ENCODE assay signal across 8 cellular contexts in the genomic region with DNA sequence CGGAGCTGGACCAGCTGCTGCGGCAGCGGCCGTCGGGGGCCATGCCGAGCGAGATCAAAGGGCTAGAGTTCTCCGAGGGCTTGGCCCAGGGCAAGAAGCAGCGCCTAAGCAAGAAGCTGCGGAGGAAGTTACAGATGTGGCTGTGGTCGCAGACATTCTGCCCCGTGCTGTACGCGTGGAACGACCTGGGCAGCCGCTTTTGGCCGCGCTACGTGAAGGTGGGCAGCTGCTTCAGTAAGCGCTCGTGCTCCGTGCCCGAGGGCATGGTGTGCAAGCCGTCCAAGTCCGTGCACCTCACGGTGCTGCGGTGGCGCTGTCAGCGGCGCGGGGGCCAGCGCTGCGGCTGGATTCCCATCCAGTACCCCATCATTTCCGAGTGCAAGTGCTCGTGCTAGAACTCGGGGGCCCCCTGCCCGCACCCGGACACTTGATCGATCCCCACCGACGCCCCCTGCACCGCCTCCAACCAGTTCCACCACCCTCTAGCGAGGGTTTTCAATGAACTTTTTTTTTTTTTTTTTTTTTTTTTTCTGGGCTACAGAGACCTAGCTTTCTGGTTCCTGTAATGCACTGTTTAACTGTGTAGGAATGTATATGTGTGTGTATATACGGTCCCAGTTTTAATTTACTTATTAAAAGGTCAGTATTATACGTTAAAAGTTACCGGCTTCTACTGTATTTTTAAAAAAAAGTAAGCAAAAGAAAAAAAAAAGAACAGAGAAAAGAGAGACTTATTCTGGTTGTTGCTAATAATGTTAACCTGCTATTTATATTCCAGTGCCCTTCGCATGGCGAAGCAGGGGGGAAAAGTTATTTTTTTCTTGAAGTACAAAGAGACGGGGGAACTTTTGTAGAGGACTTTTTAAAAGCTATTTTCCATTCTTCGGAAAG. TPM values are rescaled to one million over a fixed set of nuclear protein-coding genes. Genes with fewer than 3 reads are reported as not detected.
DNase-seq lines count a peak whose midpoint lies in the region; ATAC-seq, FAIRE-seq and TF ChIP-seq lines count a peak whose summit lies in the region.

No MANE protein-coding gene starts in this region.

- H3K27me3 Mint-ChIP-seq in astrocyte (ENCODE audit: low read depth, unreplicated experiment) = peaks cover 6% of the 10 kb centered on the region

- peaks cover 21% of the 10 kb centered on the region for H3K4me1 Mint-ChIP-seq in astrocyte (ENCODE audit: low read depth, unreplicated experiment)

- no peaks in the 10 kb centered on the region for H3K36me3 Mint-ChIP-seq in astrocyte (ENCODE audit: low read depth, unreplicated experiment)

- H4K20me1 ChIP-seq in astrocyte (ENCODE audit: insufficient read depth, low read length) = no peaks in the 10 kb centered on the region

- CTCF ChIA-PET in Panc1 (lab: Charles Lee) = interaction anchor here (0.6 to 0.9 kb wide), 4 partner anchors 17 to 121 kb away, joined by 4 to 9 read pairs (median 7); no protein-coding TSS in a partner anchor

- POLR2A ChIA-PET in Panc1 (lab: Charles Lee) = interaction anchor here (1.0 kb wide), 1 partner anchor 35 kb away, joined by 7 read pairs; no protein-coding TSS in a partner anchor

- H3K9me3 Mint-ChIP-seq in astrocyte (ENCODE audit: unreplicated experiment) = no peaks in the 10 kb centered on the region

- peaks cover 5% of the 10 kb centered on the region for H3K27me3 ChIP-seq in Panc1 (ENCODE audit: control insufficient read depth, insufficient read depth, low read length)
- peaks cover 24% of the 10 kb centered on the region for H3K27me3 ChIP-seq in astrocyte (ENCODE audit: insufficient read depth, low read length)
- peaks cover 27 to 53% (median 46%) of the 10 kb centered on the region in 5 donors for H3K27me3 ChIP-seq in subcutaneous abdominal adipose tissue (ENCODE audit: control insufficient read depth in 5 of 5, insufficient read depth in 4 of 5, low read length in 5 of 5)

- DNase-seq in SIG-M5 treated with dmso at 0.1 percent for 504 hours (lab: John Stamatoyannopoulos, UW; ENCODE audit: unreplicated experiment) (peak; percentile 65), SIG-M5 (lab: John Stamatoyannopoulos, UW) (no peak), Panc1 (ENCODE audit: low read depth, low spot score) (no peak), astrocyte (ENCODE audit: low read depth) (no peak), left kidney (ENCODE audit: low read depth, low spot score) (peak; percentile 52)

- no peaks in the 10 kb centered on the region for H3K79me2 ChIP-seq in astrocyte (ENCODE audit: insufficient read depth, low read length)

- intact Hi-C loops in Panc1 (cut with micrococcal nuclease; ENCODE audit: unreplicated experiment) = loop anchor here (5.0 kb wide), 1 partner anchor 188 kb away; no protein-coding TSS in a partner anchor

- no peak overlapping the region for H3K27ac Mint-ChIP-seq in astrocyte (ENCODE audit: unreplicated experiment)

- no peaks in the 10 kb centered on the region for H3K9me3 ChIP-seq in Panc1 (ENCODE audit: control insufficient read depth, insufficient read depth, low read depth, low read length)
- no peaks in the 10 kb centered on the region for H3K9me3 ChIP-seq in astrocyte (ENCODE audit: insufficient read depth, low read depth, low read length)
- H3K9me3 ChIP-seq in subcutaneous abdominal adipose tissue (ENCODE audit: control insufficient read depth in 5 of 5, low read length in 5 of 5) = no peaks in the 10 kb centered on the region

- peak overlapping the region; percentile 94 for H3K4me2 ChIP-seq in astrocyte (ENCODE audit: low read length)

- BruUV-seq in Panc1 (replicated peaks; lab: Mats Ljungman, UMichigan) = TSS peak; percentile 96

- TF ChIP-seq CTCF in Panc1 (IDR thresholded peaks at IDR 0.05) = peak; percentile 50
- no peak for TF ChIP-seq CTCF in astrocyte (IDR thresholded peaks at IDR 0.05; ENCODE audit: insufficient read depth, low read depth, low read length)

- no peaks in the 10 kb centered on the region for H3K36me3 ChIP-seq in Panc1 (ENCODE audit: control insufficient read depth, insufficient read depth, low read length)
- H3K36me3 ChIP-seq in astrocyte (ENCODE audit: insufficient read depth, low read length) = no peaks in the 10 kb centered on the region
- no peaks in the 10 kb centered on the region for H3K36me3 ChIP-seq in subcutaneous abdominal adipose tissue (ENCODE audit: control insufficient read depth in 5 of 5, insufficient read depth in 5 of 5, low read length in 5 of 5)

- in situ Hi-C loops in Panc1 (cut with HindIII; ENCODE audit: low pct_unique_long_range_greater_than_20kb, low sequenced_read_pairs) = no loop called here

- peak overlapping the region; percentile 61 for H3K27ac ChIP-seq in Panc1 (ENCODE audit: low read length)
- no peak overlapping the region for H3K27ac ChIP-seq in astrocyte (ENCODE audit: low read depth, low read length)
- no peak overlapping the region for H3K27ac ChIP-seq in subcutaneous abdominal adipose tissue (ENCODE audit: low read depth, low read length)

- H3K4me3 Mint-ChIP-seq in astrocyte (ENCODE audit: unreplicated experiment) = peak overlapping the region; percentile 82

- ATAC-seq in Panc1 (peak; percentile 31), GM21576 (IDR thresholded peaks at IDR 0.05; ENCODE audit: unreplicated experiment) (no peak), GM21447 (IDR thresholded peaks at IDR 0.05; ENCODE audit: unreplicated experiment) (no peak)

- H3K9ac ChIP-seq in astrocyte (ENCODE audit: low read length) = peak overlapping the region; percentile 68
- no peak overlapping the region for H3K9ac ChIP-seq in subcutaneous abdominal adipose tissue (ENCODE audit: low read length in 5 of 5)

- peak overlapping the region; percentile 83 for H2AFZ ChIP-seq in astrocyte (ENCODE audit: low read depth, low read length)

- H3K4me3 ChIP-seq in Panc1 (ENCODE audit: low read depth in 2 of 2, low read length in 2 of 2) = peak overlapping the region; percentile 61 to 87
- peak overlapping the region; percentile 57 for H3K4me3 ChIP-seq in astrocyte (ENCODE audit: insufficient read depth, low read depth, low read length)
- H3K4me3 ChIP-seq in subcutaneous abdominal adipose tissue (ENCODE audit: low read depth in 1 of 5, low read length in 5 of 5) = peak overlapping the region in 4 of 5 donors; percentile 59 to 74 (median 66)

- FAIRE-seq in astrocyte (lab: Jason Lieb, UNC) = no peak

- H3K4me1 ChIP-seq in Panc1 (ENCODE audit: control insufficient read depth, insufficient read depth, low read length) (peaks cover 16% of the 10 kb centered on the region), astrocyte (ENCODE audit: insufficient read depth, low read length) (peaks cover 31% of the 10 kb centered on the region), subcutaneous abdominal adipose tissue (ENCODE audit: control insufficient read depth in 5 of 5, insufficient read depth in 5 of 5, low read length in 5 of 5) (peaks cover 0 to 42% (median 36%) of the 10 kb centered on the region in 5 donors)

RNA-seq across cellular contexts. Expression of a gene that starts 1.3 kb away (rescaled TPM):
- total RNA-seq in Panc1 (2021; ENCODE audit: unreplicated experiment) (9.2 TPM), astrocyte (19.9 and 23.0 TPM in 2 replicates)
- 6.8 TPM for polyA plus RNA-seq in Panc1 (2012; ENCODE audit: insufficient read length)

Comparison
In these comparisons a context has a peak if more than half of its experiments do, and no peak if none do; other contexts are left out.
1. DNase-seq: peak in SIG-M5 treated with dmso at 0.1 percent for 504 hours (single experiment) and left kidney (single experiment); none in SIG-M5 (single experiment), Panc1 (single experiment) and astrocyte (single experiment).
2. Peak in every context shown above with its lines, with median percentiles within 50 percentile points of each other: H3K4me3 ChIP-seq.